Comparison of ENCODE assay signal across 6 cellular contexts in the genomic region with DNA sequence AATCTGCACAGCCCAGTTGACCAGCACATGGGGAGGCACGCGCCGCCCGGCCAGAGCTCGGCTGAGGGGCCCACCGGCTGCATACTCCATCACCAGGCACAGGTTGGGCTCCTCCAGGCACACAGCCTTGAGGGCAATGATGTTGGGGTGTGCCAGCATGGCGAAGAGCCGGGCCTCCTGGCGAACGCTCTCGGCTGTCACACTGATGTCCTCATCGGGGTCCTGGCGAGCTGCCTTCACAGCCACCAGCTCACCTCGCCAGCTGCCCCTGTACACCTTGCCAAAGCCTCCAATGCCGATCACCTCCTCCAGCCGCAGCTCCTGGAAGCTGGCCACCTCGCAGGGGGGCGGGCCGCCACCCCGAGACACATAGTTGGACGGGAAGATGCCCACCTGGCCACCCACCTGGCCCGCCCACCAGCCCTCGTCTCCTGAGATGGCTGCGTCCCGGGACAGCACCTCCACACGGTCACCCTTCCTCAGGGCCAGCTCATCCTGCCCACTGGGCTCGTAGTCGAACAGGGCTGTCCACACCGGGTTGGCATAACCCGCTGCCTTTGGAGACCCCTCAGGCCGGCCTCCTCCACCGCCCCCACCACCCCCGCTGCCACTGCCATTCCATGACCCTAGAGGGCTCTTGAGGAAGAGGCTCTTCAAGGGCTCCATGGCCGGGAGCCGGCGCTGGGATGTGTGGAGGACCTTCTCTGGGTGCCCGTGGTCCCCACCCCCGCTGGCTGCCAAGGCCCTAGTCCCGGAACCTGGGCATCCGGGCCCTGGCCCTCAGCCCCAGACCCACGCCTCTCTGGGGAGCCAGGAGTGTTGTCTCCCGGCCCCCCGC. TPM values are rescaled to one million over a fixed set of nuclear protein-coding genes. Genes with fewer than 3 reads are reported as not detected.
A peak's percentile ranks its signal among the peaks of the same experiment; 100 is the strongest.
DNase-seq lines count a peak whose midpoint lies in the region; ATAC-seq and TF ChIP-seq lines count a peak whose summit lies in the region.

No MANE protein-coding gene starts in this region.

- H3K4me3 ChIP-seq in lower lobe of right lung = peak overlapping the region; percentile 95

- H3K9me3 Mint-ChIP-seq in activated T-helper 17 cell treated with anti-CD3 and anti-CD28 coated beads, Interleukin-2, amount 50 U/mL, for 72 hours = no peaks in the 10 kb centered on the region

- H3K9me3 ChIP-seq in lower lobe of right lung = no peaks in the 10 kb centered on the region

- no peak for TF ChIP-seq CTCF in lower lobe of right lung (IDR thresholded peaks at IDR 0.05)

- H3K27ac ChIP-seq in lower lobe of right lung = peak overlapping the region; percentile 95

- H3K36me3 Mint-ChIP-seq in activated T-helper 17 cell treated with anti-CD3 and anti-CD28 coated beads, Interleukin-2, amount 50 U/mL, for 72 hours (ENCODE audit: low read depth) = peaks cover 90% of the 10 kb centered on the region

- H3K36me3 ChIP-seq in lower lobe of right lung = peaks cover 46% of the 10 kb centered on the region

- no peak for ATAC-seq in GM18505 (IDR thresholded peaks at IDR 0.05; ENCODE audit: unreplicated experiment)
- ATAC-seq in activated T-helper 17 cell treated with anti-CD3 and anti-CD28 coated beads, Interleukin-2, amount 50 U/mL, for 72 hours (replicated peaks) = no peak
- peak; percentile 0 for ATAC-seq in lower lobe of right lung
- no peak for ATAC-seq in GM18498 (IDR thresholded peaks at IDR 0.05; ENCODE audit: unreplicated experiment)
- no peak for ATAC-seq in HG03354 (IDR thresholded peaks at IDR 0.05; ENCODE audit: poor library complexity, severe bottlenecking, unreplicated experiment)

- peaks cover 23% of the 10 kb centered on the region for H3K4me1 Mint-ChIP-seq in activated T-helper 17 cell treated with anti-CD3 and anti-CD28 coated beads, Interleukin-2, amount 50 U/mL, for 72 hours

- no peaks in the 10 kb centered on the region for H3K27me3 ChIP-seq in lower lobe of right lung (ENCODE audit: low read depth)

- H3K4me1 ChIP-seq in lower lobe of right lung = peaks cover 65% of the 10 kb centered on the region

- TF ChIP-seq POLR2A in GM18505 (IDR thresholded peaks at IDR 0.05; ENCODE audit: borderline replicate concordance, extremely low read depth, insufficient read depth, insufficient read length) = peak; percentile 35

- no peaks in the 10 kb centered on the region for H3K27me3 Mint-ChIP-seq in activated T-helper 17 cell treated with anti-CD3 and anti-CD28 coated beads, Interleukin-2, amount 50 U/mL, for 72 hours

- DNase-seq in lower lobe of right lung (peak; percentile 70), AML-193 (lab: John Stamatoyannopoulos, UW) (no peak)

- H3K4me3 Mint-ChIP-seq in activated T-helper 17 cell treated with anti-CD3 and anti-CD28 coated beads, Interleukin-2, amount 50 U/mL, for 72 hours = peak overlapping the region; percentile 96

- peak overlapping the region; percentile 97 for H3K27ac Mint-ChIP-seq in activated T-helper 17 cell treated with anti-CD3 and anti-CD28 coated beads, Interleukin-2, amount 50 U/mL, for 72 hours

- intact Hi-C loops in lower lobe of right lung (cut with DNase I) = no loop called here

RNA-seq across cellular contexts. Expression of a gene that starts 0.7 kb away (rescaled TPM):
- 10 to 100 TPM; 64.9 to 83.2 TPM for total RNA-seq in activated T-helper 17 cell treated with anti-CD3 and anti-CD28 coated beads, Interleukin-2, amount 50 U/mL, for 72 hours
- total RNA-seq in lower lobe of right lung = 113 TPM

RNA-seq across cellular contexts. Expression of a gene that starts 2.3 kb away (rescaled TPM):
- 10 to 100 TPM; 20.8 to 39.1 TPM for total RNA-seq in activated T-helper 17 cell treated with anti-CD3 and anti-CD28 coated beads, Interleukin-2, amount 50 U/mL, for 72 hours
- 32.4 TPM for total RNA-seq in lower lobe of right lung

RNA-seq across cellular contexts. Expression of a gene that starts 17.7 kb away (rescaled TPM):
- under 1 TPM; 0.52 to 0.79 TPM for total RNA-seq in activated T-helper 17 cell treated with anti-CD3 and anti-CD28 coated beads, Interleukin-2, amount 50 U/mL, for 72 hours
- 1.7 TPM for total RNA-seq in lower lobe of right lung

RNA-seq across cellular contexts. Expression of a gene that starts 24.6 kb away (rescaled TPM):
- total RNA-seq in activated T-helper 17 cell treated with anti-CD3 and anti-CD28 coated beads, Interleukin-2, amount 50 U/mL, for 72 hours = 100 to 1,000 TPM; 135 to 144 TPM
- 102 TPM for total RNA-seq in lower lobe of right lung

RNA-seq across cellular contexts. Expression of a gene that starts 37.5 kb away (rescaled TPM):
- 100 to 1,000 TPM; 126 to 167 TPM for total RNA-seq in activated T-helper 17 cell treated with anti-CD3 and anti-CD28 coated beads, Interleukin-2, amount 50 U/mL, for 72 hours
- 110 TPM for total RNA-seq in lower lobe of right lung

Comparison
In these comparisons a context has a peak if more than half of its experiments do, and no peak if none do; other contexts are left out.
1. ATAC-seq: peak in lower lobe of right lung (2 of 2); none in GM18505 (single experiment), activated T-helper 17 cell treated with anti-CD3 and anti-CD28 coated beads, Interleukin-2, amount 50 U/mL, for 72 hours (single experiment), GM18498 (single experiment) and HG03354 (single experiment).